ENCODE assay signal across 1 cellular context in the genomic region with DNA sequence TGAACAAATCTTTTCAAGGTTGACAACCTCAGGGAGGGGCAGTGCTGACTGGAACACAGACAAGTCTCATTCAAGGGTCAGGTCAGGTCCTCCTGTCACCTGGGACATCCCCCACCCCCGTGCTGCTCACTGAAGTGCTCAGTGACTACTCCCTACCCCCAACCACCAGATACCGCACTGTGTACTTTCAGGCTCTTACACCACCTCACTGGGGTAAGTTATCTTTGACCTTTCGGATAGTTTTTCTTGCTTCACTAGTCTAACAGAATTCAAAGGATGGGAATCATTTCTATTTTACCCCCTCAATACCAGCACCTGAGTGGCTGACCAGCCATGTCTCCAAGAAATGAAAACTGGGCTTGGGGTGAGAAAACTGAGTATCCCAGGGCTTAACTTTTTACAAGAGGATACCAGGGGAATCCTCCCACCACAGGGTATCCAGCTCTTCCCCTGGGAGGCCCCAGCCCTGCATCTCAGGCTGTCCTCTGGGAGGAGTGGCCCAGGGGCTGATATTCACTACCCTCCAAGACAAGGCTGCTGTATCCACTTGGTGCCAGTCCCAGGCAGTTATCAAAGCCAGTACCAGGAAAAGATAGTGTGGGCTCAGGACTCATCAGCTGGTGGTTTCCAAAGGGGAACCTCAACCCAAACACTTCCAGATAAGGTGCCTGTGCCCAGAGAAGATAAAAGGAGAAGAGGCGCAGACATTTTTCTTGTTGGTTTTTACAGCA.
TF ChIP-seq lines count a peak whose summit lies in the region.

No MANE protein-coding gene starts in this region.

TF ChIP-seq in HepG2, 621 proteins besides CTCF, POLR2A, EP300 and RAD21 (continued from another document and continues in another):
- TF ChIP-seq, protein P1, sequence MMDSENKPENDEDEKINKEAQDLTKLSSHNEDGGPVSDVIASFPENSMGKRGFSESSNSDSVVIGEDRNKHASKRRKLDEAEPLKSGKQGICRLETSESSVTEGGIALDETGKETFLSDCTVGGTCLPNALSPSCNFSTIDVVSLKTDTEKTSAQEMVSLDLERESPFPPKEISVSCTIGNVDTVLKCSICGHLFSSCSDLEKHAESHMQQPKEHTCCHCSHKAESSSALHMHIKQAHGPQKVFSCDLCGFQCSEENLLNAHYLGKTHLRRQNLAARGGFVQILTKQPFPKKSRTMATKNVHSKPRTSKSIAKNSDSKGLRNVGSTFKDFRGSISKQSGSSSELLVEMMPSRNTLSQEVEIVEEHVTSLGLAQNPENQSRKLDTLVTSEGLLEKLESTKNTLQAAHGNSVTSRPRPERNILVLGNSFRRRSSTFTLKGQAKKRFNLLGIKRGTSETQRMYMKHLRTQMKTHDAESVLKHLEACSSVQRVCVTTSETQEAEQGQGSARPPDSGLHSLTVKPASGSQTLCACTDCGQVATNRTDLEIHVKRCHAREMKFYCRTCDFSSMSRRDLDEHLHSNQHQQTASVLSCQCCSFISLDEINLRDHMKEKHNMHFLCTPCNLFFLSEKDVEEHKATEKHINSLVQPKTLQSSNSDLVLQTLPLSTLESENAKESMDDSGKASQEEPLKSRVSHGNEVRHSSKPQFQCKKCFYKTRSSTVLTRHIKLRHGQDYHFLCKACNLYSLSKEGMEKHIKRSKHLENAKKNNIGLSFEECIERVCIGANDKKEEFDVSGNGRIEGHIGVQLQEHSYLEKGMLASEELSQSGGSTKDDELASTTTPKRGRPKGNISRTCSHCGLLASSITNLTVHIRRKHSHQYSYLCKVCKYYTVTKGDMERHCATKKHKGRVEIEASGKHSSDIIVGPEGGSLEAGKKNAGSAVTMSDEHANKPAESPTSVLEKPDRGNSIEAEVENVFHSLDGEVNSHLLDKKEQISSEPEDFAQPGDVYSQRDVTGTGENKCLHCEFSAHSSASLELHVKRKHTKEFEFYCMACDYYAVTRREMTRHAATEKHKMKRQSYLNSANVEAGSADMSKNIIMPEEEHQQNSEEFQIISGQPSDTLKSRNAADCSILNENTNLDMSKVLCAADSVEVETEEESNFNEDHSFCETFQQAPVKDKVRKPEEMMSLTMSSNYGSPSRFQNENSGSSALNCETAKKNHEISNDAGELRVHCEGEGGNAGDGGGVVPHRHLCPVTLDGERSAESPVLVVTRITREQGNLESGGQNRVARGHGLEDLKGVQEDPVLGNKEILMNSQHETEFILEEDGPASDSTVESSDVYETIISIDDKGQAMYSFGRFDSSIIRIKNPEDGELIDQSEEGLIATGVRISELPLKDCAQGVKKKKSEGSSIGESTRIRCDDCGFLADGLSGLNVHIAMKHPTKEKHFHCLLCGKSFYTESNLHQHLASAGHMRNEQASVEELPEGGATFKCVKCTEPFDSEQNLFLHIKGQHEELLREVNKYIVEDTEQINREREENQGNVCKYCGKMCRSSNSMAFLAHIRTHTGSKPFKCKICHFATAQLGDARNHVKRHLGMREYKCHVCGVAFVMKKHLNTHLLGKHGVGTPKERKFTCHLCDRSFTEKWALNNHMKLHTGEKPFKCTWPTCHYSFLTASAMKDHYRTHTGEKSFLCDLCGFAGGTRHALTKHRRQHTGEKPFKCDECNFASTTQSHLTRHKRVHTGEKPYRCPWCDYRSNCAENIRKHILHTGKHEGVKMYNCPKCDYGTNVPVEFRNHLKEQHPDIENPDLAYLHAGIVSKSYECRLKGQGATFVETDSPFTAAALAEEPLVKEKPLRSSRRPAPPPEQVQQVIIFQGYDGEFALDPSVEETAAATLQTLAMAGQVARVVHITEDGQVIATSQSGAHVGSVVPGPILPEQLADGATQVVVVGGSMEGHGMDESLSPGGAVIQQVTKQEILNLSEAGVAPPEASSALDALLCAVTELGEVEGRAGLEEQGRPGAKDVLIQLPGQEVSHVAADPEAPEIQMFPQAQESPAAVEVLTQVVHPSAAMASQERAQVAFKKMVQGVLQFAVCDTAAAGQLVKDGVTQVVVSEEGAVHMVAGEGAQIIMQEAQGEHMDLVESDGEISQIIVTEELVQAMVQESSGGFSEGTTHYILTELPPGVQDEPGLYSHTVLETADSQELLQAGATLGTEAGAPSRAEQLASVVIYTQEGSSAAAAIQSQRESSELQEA (CRISPR knock-in tag; IDR thresholded peaks at IDR 0.05; ENCODE audit: not compliant biosample characterization), result no peak
- TF ChIP-seq RARA (CRISPR knock-in tag; IDR thresholded peaks at IDR 0.05), result peak; percentile 90
- TF ChIP-seq ZNF180 (CRISPR knock-in tag; IDR thresholded peaks at IDR 0.05; ENCODE audit: borderline replicate concordance, low read depth), result no peak
- TF ChIP-seq ZFP82 (CRISPR knock-in tag; IDR thresholded peaks at IDR 0.05; ENCODE audit: borderline replicate concordance), result no peak
- TF ChIP-seq ZFP37 (CRISPR knock-in tag; IDR thresholded peaks at IDR 0.05; ENCODE audit: borderline replicate concordance), result no peak
- no peak for TF ChIP-seq ZNF629 (CRISPR knock-in tag; conservative IDR thresholded peaks at IDR 0.05)
- TF ChIP-seq, protein P2, sequence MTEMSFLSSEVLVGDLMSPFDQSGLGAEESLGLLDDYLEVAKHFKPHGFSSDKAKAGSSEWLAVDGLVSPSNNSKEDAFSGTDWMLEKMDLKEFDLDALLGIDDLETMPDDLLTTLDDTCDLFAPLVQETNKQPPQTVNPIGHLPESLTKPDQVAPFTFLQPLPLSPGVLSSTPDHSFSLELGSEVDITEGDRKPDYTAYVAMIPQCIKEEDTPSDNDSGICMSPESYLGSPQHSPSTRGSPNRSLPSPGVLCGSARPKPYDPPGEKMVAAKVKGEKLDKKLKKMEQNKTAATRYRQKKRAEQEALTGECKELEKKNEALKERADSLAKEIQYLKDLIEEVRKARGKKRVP (CRISPR knock-in tag; IDR thresholded peaks at IDR 0.05), result peak in 1 of 2 experiments; percentile 89; a peak in 2 of 4 replicates
- TF ChIP-seq ZNF354B (CRISPR knock-in tag; IDR thresholded peaks at IDR 0.05), result no peak
- TF ChIP-seq, protein P3, sequence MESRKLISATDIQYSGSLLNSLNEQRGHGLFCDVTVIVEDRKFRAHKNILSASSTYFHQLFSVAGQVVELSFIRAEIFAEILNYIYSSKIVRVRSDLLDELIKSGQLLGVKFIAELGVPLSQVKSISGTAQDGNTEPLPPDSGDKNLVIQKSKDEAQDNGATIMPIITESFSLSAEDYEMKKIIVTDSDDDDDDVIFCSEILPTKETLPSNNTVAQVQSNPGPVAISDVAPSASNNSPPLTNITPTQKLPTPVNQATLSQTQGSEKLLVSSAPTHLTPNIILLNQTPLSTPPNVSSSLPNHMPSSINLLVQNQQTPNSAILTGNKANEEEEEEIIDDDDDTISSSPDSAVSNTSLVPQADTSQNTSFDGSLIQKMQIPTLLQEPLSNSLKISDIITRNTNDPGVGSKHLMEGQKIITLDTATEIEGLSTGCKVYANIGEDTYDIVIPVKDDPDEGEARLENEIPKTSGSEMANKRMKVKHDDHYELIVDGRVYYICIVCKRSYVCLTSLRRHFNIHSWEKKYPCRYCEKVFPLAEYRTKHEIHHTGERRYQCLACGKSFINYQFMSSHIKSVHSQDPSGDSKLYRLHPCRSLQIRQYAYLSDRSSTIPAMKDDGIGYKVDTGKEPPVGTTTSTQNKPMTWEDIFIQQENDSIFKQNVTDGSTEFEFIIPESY (CRISPR knock-in tag; IDR thresholded peaks at IDR 0.05), result 0 out of 2 replicates have a peak, but pooled peaks have one; percentile 32
- peak; percentile 93 for TF ChIP-seq PAXIP1 (CRISPR knock-in tag; conservative IDR thresholded peaks at IDR 0.05)
- TF ChIP-seq CHD2 (IDR thresholded peaks at IDR 0.05; ENCODE audit: low read depth, low read length), result peak; percentile 58
- no peak for TF ChIP-seq PRDM4 (CRISPR knock-in tag; IDR thresholded peaks at IDR 0.05; ENCODE audit: borderline replicate concordance)
- TF ChIP-seq MED13 (CRISPR knock-in tag; IDR thresholded peaks at IDR 0.05), result no peak
- TF ChIP-seq TFE3 (CRISPR knock-in tag; IDR thresholded peaks at IDR 0.05), result peak; percentile 44; the same call in 1 of the 2 replicates
- TF ChIP-seq SMAD9 (CRISPR knock-in tag; IDR thresholded peaks at IDR 0.05), result no peak
- no peak for TF ChIP-seq ZNF230 (CRISPR knock-in tag; IDR thresholded peaks at IDR 0.05)
- TF ChIP-seq ZNF614 (CRISPR knock-in tag; IDR thresholded peaks at IDR 0.05; ENCODE audit: borderline replicate concordance), result peak; percentile 45; the same call in 1 of the 2 replicates
- no peak for TF ChIP-seq ZEB1 (IDR thresholded peaks at IDR 0.05; ENCODE audit: insufficient replicate concordance, low read depth)
- TF ChIP-seq CEBPZ (IDR thresholded peaks at IDR 0.05; ENCODE audit: low read length), result no peak
- no peak for TF ChIP-seq AHR (CRISPR knock-in tag; IDR thresholded peaks at IDR 0.05)
- peak; percentile 79; the same call in 1 of the 2 replicates for TF ChIP-seq DPF2 (CRISPR knock-in tag; IDR thresholded peaks at IDR 0.05; ENCODE audit: borderline replicate concordance, low read depth)
- no peak for TF ChIP-seq REL (CRISPR knock-in tag; conservative IDR thresholded peaks at IDR 0.05)
- TF ChIP-seq ZNF496 (CRISPR knock-in tag; IDR thresholded peaks at IDR 0.05; ENCODE audit: insufficient replicate concordance), result no peak
- TF ChIP-seq HCFC1 (IDR thresholded peaks at IDR 0.05; ENCODE audit: low read depth, low read length), result no peak
